In genomic region chr3:43523454-43524053, GRCh38 we compare ENCODE assay signal across 1 cellular context.
TF ChIP-seq lines count a peak whose summit lies in the region.

No MANE protein-coding gene starts in this region.

TF ChIP-seq in GM12878, 131 proteins besides CTCF, POLR2A, EP300 and RAD21 (continued from another document):
- TF ChIP-seq, protein P1, sequence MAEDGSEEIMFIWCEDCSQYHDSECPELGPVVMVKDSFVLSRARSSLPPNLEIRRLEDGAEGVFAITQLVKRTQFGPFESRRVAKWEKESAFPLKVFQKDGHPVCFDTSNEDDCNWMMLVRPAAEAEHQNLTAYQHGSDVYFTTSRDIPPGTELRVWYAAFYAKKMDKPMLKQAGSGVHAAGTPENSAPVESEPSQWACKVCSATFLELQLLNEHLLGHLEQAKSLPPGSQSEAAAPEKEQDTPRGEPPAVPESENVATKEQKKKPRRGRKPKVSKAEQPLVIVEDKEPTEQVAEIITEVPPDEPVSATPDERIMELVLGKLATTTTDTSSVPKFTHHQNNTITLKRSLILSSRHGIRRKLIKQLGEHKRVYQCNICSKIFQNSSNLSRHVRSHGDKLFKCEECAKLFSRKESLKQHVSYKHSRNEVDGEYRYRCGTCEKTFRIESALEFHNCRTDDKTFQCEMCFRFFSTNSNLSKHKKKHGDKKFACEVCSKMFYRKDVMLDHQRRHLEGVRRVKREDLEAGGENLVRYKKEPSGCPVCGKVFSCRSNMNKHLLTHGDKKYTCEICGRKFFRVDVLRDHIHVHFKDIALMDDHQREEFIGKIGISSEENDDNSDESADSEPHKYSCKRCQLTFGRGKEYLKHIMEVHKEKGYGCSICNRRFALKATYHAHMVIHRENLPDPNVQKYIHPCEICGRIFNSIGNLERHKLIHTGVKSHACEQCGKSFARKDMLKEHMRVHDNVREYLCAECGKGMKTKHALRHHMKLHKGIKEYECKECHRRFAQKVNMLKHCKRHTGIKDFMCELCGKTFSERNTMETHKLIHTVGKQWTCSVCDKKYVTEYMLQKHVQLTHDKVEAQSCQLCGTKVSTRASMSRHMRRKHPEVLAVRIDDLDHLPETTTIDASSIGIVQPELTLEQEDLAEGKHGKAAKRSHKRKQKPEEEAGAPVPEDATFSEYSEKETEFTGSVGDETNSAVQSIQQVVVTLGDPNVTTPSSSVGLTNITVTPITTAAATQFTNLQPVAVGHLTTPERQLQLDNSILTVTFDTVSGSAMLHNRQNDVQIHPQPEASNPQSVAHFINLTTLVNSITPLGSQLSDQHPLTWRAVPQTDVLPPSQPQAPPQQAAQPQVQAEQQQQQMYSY (CRISPR knock-in tag; IDR thresholded peaks at IDR 0.05): no peak
- TF ChIP-seq, protein P2, sequence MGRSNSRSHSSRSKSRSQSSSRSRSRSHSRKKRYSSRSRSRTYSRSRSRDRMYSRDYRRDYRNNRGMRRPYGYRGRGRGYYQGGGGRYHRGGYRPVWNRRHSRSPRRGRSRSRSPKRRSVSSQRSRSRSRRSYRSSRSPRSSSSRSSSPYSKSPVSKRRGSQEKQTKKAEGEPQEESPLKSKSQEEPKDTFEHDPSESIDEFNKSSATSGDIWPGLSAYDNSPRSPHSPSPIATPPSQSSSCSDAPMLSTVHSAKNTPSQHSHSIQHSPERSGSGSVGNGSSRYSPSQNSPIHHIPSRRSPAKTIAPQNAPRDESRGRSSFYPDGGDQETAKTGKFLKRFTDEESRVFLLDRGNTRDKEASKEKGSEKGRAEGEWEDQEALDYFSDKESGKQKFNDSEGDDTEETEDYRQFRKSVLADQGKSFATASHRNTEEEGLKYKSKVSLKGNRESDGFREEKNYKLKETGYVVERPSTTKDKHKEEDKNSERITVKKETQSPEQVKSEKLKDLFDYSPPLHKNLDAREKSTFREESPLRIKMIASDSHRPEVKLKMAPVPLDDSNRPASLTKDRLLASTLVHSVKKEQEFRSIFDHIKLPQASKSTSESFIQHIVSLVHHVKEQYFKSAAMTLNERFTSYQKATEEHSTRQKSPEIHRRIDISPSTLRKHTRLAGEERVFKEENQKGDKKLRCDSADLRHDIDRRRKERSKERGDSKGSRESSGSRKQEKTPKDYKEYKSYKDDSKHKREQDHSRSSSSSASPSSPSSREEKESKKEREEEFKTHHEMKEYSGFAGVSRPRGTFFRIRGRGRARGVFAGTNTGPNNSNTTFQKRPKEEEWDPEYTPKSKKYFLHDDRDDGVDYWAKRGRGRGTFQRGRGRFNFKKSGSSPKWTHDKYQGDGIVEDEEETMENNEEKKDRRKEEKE (IDR thresholded peaks at IDR 0.05): no peak
- TF ChIP-seq IRF4 (IDR thresholded peaks at IDR 0.05; ENCODE audit: low read depth, low read length) (peak; percentile 77; the same call in 1 of the 2 replicates), RCOR1 (conservative IDR thresholded peaks at IDR 0.05; ENCODE audit: low read depth, low read length) (no peak), STAT3 (IDR thresholded peaks at IDR 0.05; ENCODE audit: low read depth, low read length) (no peak), TCF12 (IDR thresholded peaks at IDR 0.05; ENCODE audit: low read depth, low read length) (no peak), SREBF2 (IDR thresholded peaks at IDR 0.05; ENCODE audit: low read length) (no peak), POLR2AphosphoS2 (IDR thresholded peaks at IDR 0.05; ENCODE audit: low read depth, low read length) (no peak), ATF7 (IDR thresholded peaks at IDR 0.05; ENCODE audit: low read depth) (no peak), JUNB (IDR thresholded peaks at IDR 0.05) (peak; percentile 67), BCL3 (IDR thresholded peaks at IDR 0.05; ENCODE audit: borderline replicate concordance, insufficient read depth, low read depth, low read length, poor library complexity, severe bottlenecking) (no peak), TCF7 (IDR thresholded peaks at IDR 0.05; ENCODE audit: borderline replicate concordance) (no peak), NR2C2 (IDR thresholded peaks at IDR 0.05; ENCODE audit: borderline replicate concordance, control insufficient read depth, insufficient read length, low read depth) (no peak), STAT1 (conservative IDR thresholded peaks at IDR 0.05) (no peak), NBN (IDR thresholded peaks at IDR 0.05) (no peak), NR2F1 (conservative IDR thresholded peaks at IDR 0.05) (no peak)
